9 cellular contexts compared by ENCODE assay signal in genomic region chr6:36443498-36443844, GRCh38. TPM values are rescaled to one million over a fixed set of nuclear protein-coding genes. Genes with fewer than 3 reads are reported as not detected.
DNase-seq lines count a peak whose midpoint lies in the region; ATAC-seq and TF ChIP-seq lines count a peak whose summit lies in the region.
"Had no signal": no experiment of that assay in that cellular context is flagged by ENCODE, and none has a peak within 500 bp of the region (broad histone marks: within the 10 kb centered on the region; RNA-seq: fewer than 3 reads in every experiment).

No MANE protein-coding gene starts in this region.

- H3K27me3 ChIP-seq in lung (ENCODE audit: control insufficient read depth, insufficient read depth) (no peaks in the 10 kb centered on the region), vagina (no peaks in the 10 kb centered on the region)

- H3K9me3 ChIP-seq in lung (ENCODE audit: control insufficient read depth in 2 of 2, insufficient read depth in 1 of 2, low read length in 1 of 2) (no peaks in the 10 kb centered on the region), vagina (no peaks in the 10 kb centered on the region)

- H3K36me3 ChIP-seq in lung (ENCODE audit: control insufficient read depth in 2 of 2, insufficient read depth in 2 of 2, low read length in 2 of 2) (no peaks in the 10 kb centered on the region), vagina (no peaks in the 10 kb centered on the region)

- no peak for TF ChIP-seq CTCF in 22Rv1 (IDR thresholded peaks at IDR 0.05)
- TF ChIP-seq CTCF in HFF-Myc (IDR thresholded peaks at IDR 0.05; ENCODE audit: low read depth, low read length, missing control alignments) = no peak
- TF ChIP-seq CTCF in astrocyte of the spinal cord (IDR thresholded peaks at IDR 0.05; ENCODE audit: low read depth, low read length) = no peak
- TF ChIP-seq CTCF in lung (IDR thresholded peaks at IDR 0.05; ENCODE audit: control extremely low read depth, extremely low read depth) = no peak
- TF ChIP-seq CTCF in vagina (IDR thresholded peaks at IDR 0.05) = no peak

- in situ Hi-C loops in astrocyte of the spinal cord (cut with HindIII; ENCODE audit: low sequenced_read_pairs) = no loop called here

- H3K4me1 ChIP-seq in lung (ENCODE audit: control insufficient read depth in 2 of 2, insufficient read depth in 2 of 2, low read length in 2 of 2) (peaks cover 3 to 15% of the 10 kb centered on the region in 2 donors), vagina (peaks cover 39% of the 10 kb centered on the region)

- H3K4me3 ChIP-seq in HFF-Myc (replicated peaks; ENCODE audit: low read depth, low read length) = peak overlapping the region; percentile 71
- H3K4me3 ChIP-seq in astrocyte of the spinal cord (ENCODE audit: low read depth, low read length) = peak overlapping the region; percentile 84
- peak overlapping the region; percentile 95 for H3K4me3 ChIP-seq in lung
- peak overlapping the region; percentile 84 to 95 for H3K4me3 ChIP-seq in vagina

- TF ChIP-seq POLR2A in vagina (IDR thresholded peaks at IDR 0.05) = no peak

- DNase-seq in HFF-Myc (ENCODE audit: extremely low read depth, low read depth) (no peak), astrocyte of the spinal cord (ENCODE audit: low read depth, low spot score) (peak; percentile 38), lung (ENCODE audit: low spot score) (no peak), vagina (ENCODE audit: extremely low spot score in 2 of 2) (no peak), NCI-H2029 treated with DMSO at 0.1 percent for 48 hours (lab: John Stamatoyannopoulos, UW) (no peak)
- no peak for DNase-seq in activated CD4-positive, alpha-beta T cell treated with anti-CD3 and anti-CD28 coated beads, Interleukin-2, amount 50 U/mL, for 48 hours

- no peak for ATAC-seq in lung (ENCODE audit: insufficient read depth, low FRiP score)
- ATAC-seq in GM19324 (IDR thresholded peaks at IDR 0.05; ENCODE audit: low FRiP score, unreplicated experiment) = no peak

- peak overlapping the region; percentile 91 for H3K27ac ChIP-seq in 22Rv1
- peak overlapping the region; percentile 96 to 99 for H3K27ac ChIP-seq in lung (ENCODE audit: low read depth in 1 of 2, low read length in 1 of 2)
- peak overlapping the region; percentile 99 for H3K27ac ChIP-seq in vagina

- intact Hi-C loops in vagina (cut with DNase I) = loop anchor here (10.0 kb wide), 1 partner anchor 101 kb away; the partner anchor contains the start of gene STK38

- WGBS in lung, 2 donors = 0 to 1% methylated on average over 7 of the region's 7 CpGs

RNA-seq across cellular contexts. Expression of gene KCTD20, which starts 0.7 kb away (rescaled TPM):
- total RNA-seq in lung = 10 to 100 TPM; 40.5 to 56.7 TPM
- 10 to 100 TPM; 11.5 to 31.6 TPM for polyA plus RNA-seq in lung
- total RNA-seq in vagina = 30.0 TPM

RNA-seq across cellular contexts. Expression of gene PXT1, which starts 0.8 kb away (rescaled TPM):
- total RNA-seq in lung = under 1 TPM in 1 of 2 donors, not detected in 1; 0.12 TPM
- polyA plus RNA-seq in lung = under 1 TPM in 1 of 2 donors, not detected in 1; 0.06 TPM
- total RNA-seq in vagina = not detected
- total RNA-seq: glomerular endothelial cell had no signal

RNA-seq across cellular contexts. Expression of gene ETV7, which starts 56.0 kb away (rescaled TPM):
- 1 to 10 TPM; 1.4 to 3.5 TPM for total RNA-seq in lung
- polyA plus RNA-seq in lung = 1 to 10 TPM; 3.7 to 6.6 TPM
- 2.2 TPM for total RNA-seq in vagina
